19 cellular contexts compared by ENCODE assay signal in the genomic region with DNA sequence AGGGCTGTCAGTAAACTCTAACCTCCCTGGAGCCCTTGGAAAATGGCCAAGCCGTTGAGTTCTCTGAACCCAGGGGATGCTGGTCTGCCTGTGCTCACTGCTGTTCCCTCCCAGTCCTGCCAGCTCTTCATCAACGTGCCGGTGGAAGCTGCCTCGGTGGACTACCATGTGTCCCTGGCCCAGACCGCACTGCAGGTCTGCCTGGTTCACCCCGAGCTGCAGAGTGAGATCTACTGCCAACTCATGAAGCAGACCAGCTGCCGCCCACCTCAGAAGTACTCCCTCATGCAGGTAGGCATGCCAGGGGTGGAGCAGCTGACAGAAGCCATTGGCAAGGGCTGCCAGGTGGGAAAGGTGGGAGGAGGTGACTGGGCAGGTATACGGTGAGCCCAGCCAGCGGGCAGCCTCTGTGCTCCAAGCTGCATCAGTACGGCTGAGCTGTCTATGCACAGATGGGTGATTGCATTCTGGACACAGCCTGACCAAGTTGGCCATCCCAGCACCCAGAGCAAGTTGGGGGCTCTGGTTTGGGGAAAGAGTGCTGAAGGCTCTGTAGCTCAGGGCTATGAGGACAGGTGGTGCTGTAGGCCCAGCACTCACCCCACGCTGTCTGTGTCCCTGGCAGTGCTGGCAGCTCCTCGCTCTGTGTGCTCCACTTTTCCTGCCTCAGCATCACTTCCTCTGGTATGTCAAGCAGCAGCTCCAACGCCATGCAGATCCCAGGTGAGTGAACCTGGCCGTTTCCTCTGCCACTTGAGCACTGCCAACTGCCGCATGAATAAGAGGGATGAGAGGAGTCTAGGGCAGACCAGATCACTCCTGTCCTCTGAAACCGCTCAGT. TPM values are rescaled to one million over a fixed set of nuclear protein-coding genes. Genes with fewer than 3 reads are reported as not detected.
A peak's percentile ranks its signal among the peaks of the same experiment; 100 is the strongest.
DNase-seq lines count a peak whose midpoint lies in the region; FAIRE-seq lines count a peak whose summit lies in the region.
"Had no signal": no experiment of that assay in that cellular context is flagged by ENCODE, and none has a peak within 500 bp of the region (broad histone marks: within the 10 kb centered on the region; RNA-seq: fewer than 3 reads in every experiment).

No MANE protein-coding gene starts in this region.

- peak; percentile 97 for FAIRE-seq in HTR-8/SVneo (lab: Jason Lieb, UNC)
- FAIRE-seq: D721Med had no signal

- no peak overlapping the region for H3K27ac ChIP-seq in neuronal stem cell (replicated peaks; ENCODE audit: low read length)

- DNase-seq in DMS79 (lab: John Stamatoyannopoulos, UW), result peak; percentile 19
- no peak for DNase-seq in HTR-8/SVneo (ENCODE audit: insufficient read length, low spot score)
- DNase-seq in cerebellar nuclear complex (lab: John Stamatoyannopoulos, UW), result peak; percentile 20 to 33
- DNase-seq in neuronal stem cell (ENCODE audit: low spot score), result no peak
- no peak for DNase-seq in hypothalamus (lab: John Stamatoyannopoulos, UW)
- no peak for DNase-seq in GM03348 (ENCODE audit: low spot score)
- no peak for DNase-seq in activated CD8-positive, alpha-beta memory T cell treated with anti-CD3 and anti-CD28 coated beads, Interleukin-2, amount 50 U/mL, for 4 hours
- DNase-seq: CD4-positive, alpha-beta T cell; H7; IMR-90; Kasumi-1; NCI-H1417 treated with DMSO at 0.1 percent for 48 hours; NCI-H2029; NCI-H2227 treated with DMSO at 0.1 percent for 48 hours; NCI-H524 treated with DMSO at 0.1 percent for 48 hours; NK-92 treated with Interleukin-12 subunit alpha and Interleukin-12 subunit beta, amount 100 ng/mL, for 24 hours; OCI-M1; RPMI8226 had no signal

- H2BK15ac ChIP-seq in neuronal stem cell (ENCODE audit: low read length), result no peak overlapping the region

- H3K4me3 ChIP-seq in neuronal stem cell (ENCODE audit: low read length in 2 of 2), result no peak overlapping the region

- H4K91ac ChIP-seq in neuronal stem cell (ENCODE audit: low read depth, low read length, poor library complexity), result no peak overlapping the region

- H2AK5ac ChIP-seq in neuronal stem cell (ENCODE audit: low read depth, low read length), result no peak overlapping the region

- no peaks in the 10 kb centered on the region for H3K27me3 ChIP-seq in neuronal stem cell (ENCODE audit: control insufficient read depth in 3 of 3, insufficient read depth in 3 of 3, low read depth in 1 of 3, low read length in 3 of 3)

- no peak overlapping the region for H2BK5ac ChIP-seq in neuronal stem cell (ENCODE audit: low read length)

- H2BK12ac ChIP-seq in neuronal stem cell (ENCODE audit: low read length), result peak overlapping the region; percentile 48

- peak overlapping the region; percentile 36 for H3K9ac ChIP-seq in neuronal stem cell (ENCODE audit: low read depth, low read length, poor library complexity)

- H3K23ac ChIP-seq in neuronal stem cell (ENCODE audit: low read depth, low read length, poor library complexity), result peak overlapping the region; percentile 90

- no CpG with 5 or more reads among the region's 16 CpGs for WGBS in neuronal stem cell (ENCODE audit: extremely low coverage in 2 of 2, insufficient read length in 2 of 2, insufficient replicate concordance in 1 of 2), 2 donors

- H3K14ac ChIP-seq in neuronal stem cell (ENCODE audit: low read length), result no peak overlapping the region

- H3K4ac ChIP-seq in neuronal stem cell (ENCODE audit: low read length), result no peak overlapping the region

- H2AFZ ChIP-seq in neuronal stem cell (ENCODE audit: low read length), result no peak overlapping the region

- H3K4me1 ChIP-seq in neuronal stem cell (ENCODE audit: control insufficient read depth in 2 of 2, insufficient read depth in 1 of 2, low read depth in 1 of 2, low read length in 2 of 2), result no peaks in the 10 kb centered on the region

- H4K8ac ChIP-seq in neuronal stem cell (ENCODE audit: low read depth, low read length), result peak overlapping the region; percentile 88

- H3K79me1 ChIP-seq in neuronal stem cell (ENCODE audit: low read depth, low read length), result no peaks in the 10 kb centered on the region

- H2BK120ac ChIP-seq in neuronal stem cell (ENCODE audit: low read depth, low read length), result no peak overlapping the region

- peak overlapping the region; percentile 58 for H3K18ac ChIP-seq in neuronal stem cell (ENCODE audit: low read length)

- no peaks in the 10 kb centered on the region for H3K9me3 ChIP-seq in neuronal stem cell (replicated peaks in 1 of 2; ENCODE audit: control insufficient read depth in 2 of 2, insufficient read depth in 1 of 2, low read depth in 1 of 2, low read length in 2 of 2)

- no peak overlapping the region for H3K4me2 ChIP-seq in neuronal stem cell (ENCODE audit: insufficient read depth, low read length, poor library complexity, severe bottlenecking)

- peaks cover 2 to 6% of the 10 kb centered on the region in 2 donors for H3K36me3 ChIP-seq in neuronal stem cell (replicated peaks in 1 of 2; ENCODE audit: control insufficient read depth in 2 of 2, insufficient read depth in 2 of 2, low read length in 2 of 2)

RNA-seq across cellular contexts. Expression of a gene that starts 21.9 kb away (rescaled TPM):
- 9.3 TPM for polyA plus RNA-seq in neuronal stem cell (2013, experiment 1 of 2)
- polyA plus RNA-seq in neuronal stem cell (2013, experiment 2 of 2), result 9.9 TPM

RNA-seq across cellular contexts. Expression of a gene that starts 41.6 kb away (rescaled TPM):
- polyA plus RNA-seq in neuronal stem cell (2013, experiment 1 of 2), result 49.2 TPM
- 50.1 TPM for polyA plus RNA-seq in neuronal stem cell (2013, experiment 2 of 2)

RNA-seq across cellular contexts. Expression of a gene that starts 45.0 kb away (rescaled TPM):
- 7.7 TPM for polyA plus RNA-seq in neuronal stem cell (2013, experiment 1 of 2)
- 8.2 TPM for polyA plus RNA-seq in neuronal stem cell (2013, experiment 2 of 2)

Comparison
In these comparisons a context has a peak if more than half of its experiments do, and no peak if none do; other contexts are left out.
1. DNase-seq: peak in DMS79 (single experiment) and cerebellar nuclear complex (2 of 2); none in HTR-8/SVneo (single experiment), neuronal stem cell (single experiment), hypothalamus (0 of 51), GM03348 (single experiment) and activated CD8-positive, alpha-beta memory T cell treated with anti-CD3 and anti-CD28 coated beads, Interleukin-2, amount 50 U/mL, for 4 hours (single experiment).